In the genomic region with DNA sequence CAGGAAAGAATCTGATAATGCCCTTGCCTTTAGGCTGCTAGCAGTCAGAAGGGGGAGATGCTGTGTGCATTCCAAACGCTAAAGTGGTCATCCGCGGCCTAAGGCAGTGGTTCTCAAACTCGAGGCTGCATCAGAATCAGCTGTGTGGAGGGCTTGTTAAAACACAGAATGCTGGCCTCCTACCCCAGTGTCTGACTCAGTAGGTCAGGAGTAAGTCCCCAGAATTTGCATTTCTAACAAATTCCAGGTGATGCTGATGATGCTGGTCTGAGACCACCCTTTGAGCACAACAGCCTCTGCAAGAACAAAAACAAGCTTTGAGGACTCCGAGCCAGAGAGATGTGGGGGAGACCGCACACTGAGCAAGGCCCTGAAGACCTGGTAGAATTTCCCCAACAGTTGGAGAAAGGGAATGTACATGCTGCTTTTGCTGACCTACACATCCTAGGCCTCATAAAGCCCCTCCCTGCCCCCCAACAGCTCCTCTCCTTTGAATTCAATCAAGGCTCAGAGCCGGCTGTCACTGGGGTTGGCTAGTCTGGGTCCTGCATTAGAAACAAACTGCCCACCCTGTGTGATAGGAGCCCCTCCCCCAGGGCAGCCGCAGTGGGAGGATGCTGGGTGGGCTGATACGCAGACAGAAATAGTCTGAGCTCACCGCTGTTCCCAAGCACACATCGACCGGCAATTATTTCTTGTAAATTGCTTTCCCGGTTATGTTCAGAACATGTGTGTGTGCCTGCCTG, we compare ENCODE assay signal across 1 cellular context.
TF ChIP-seq lines count a peak whose summit lies in the region.

No MANE protein-coding gene starts in this region.

TF ChIP-seq in GM23338, 12 proteins besides CTCF, POLR2A, EP300 and RAD21:
- no peak for TF ChIP-seq POLR2AphosphoS5 (IDR thresholded peaks at IDR 0.05; ENCODE audit: low read depth)
